1 cellular context compared by ENCODE assay signal in the genomic region with DNA sequence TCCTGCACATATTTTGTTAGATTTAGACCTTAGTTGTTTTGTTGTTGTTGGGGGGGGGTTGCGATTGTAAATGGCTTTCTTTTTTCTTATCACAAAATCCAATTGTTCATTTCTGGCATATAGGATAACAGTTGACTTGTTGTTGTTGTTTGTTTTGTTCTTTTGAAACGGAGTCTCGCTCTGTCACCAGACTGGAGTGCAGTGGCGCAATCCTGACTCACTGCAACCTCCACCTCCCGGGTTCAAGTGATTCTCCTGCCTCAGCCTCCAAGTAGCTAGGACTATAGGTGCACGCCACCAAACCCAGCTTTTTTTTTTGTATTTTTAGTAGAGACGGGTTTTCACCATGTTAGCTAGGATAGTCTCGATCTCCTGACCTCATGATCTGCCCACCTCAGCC. TPM values are rescaled to one million over a fixed set of nuclear protein-coding genes. Genes with fewer than 3 reads are reported as not detected.
"Had no signal": no experiment of that assay in that cellular context is flagged by ENCODE, and none has a peak within 500 bp of the region (broad histone marks: within the 10 kb centered on the region; RNA-seq: fewer than 3 reads in every experiment).

No MANE protein-coding gene starts in this region.

RNA-seq across cellular contexts. Expression of a gene that starts 39.7 kb away (rescaled TPM):
- total RNA-seq: ascending aorta had no signal
